ENCODE assay signal across 19 cellular contexts in genomic region chr15:85337398-85338074, GRCh38. TPM values are rescaled to one million over a fixed set of nuclear protein-coding genes. Genes with fewer than 3 reads are reported as not detected.
A peak's percentile ranks its signal among the peaks of the same experiment; 100 is the strongest.
DNase-seq lines count a peak whose midpoint lies in the region; ATAC-seq, FAIRE-seq and TF ChIP-seq lines count a peak whose summit lies in the region.
"Had no signal": no experiment of that assay in that cellular context is flagged by ENCODE, and none has a peak within 500 bp of the region (broad histone marks: within the 10 kb centered on the region; RNA-seq: fewer than 3 reads in every experiment).

No MANE protein-coding gene starts in this region.

- DNase-seq in astrocyte (ENCODE audit: low read depth): no peak
- no peak for DNase-seq in left ventricle myocardium inferior
- no peak for DNase-seq in osteoblast (ENCODE audit: insufficient read length, low spot score, missing footprints)
- no peak for DNase-seq in NCI-H2171 (lab: John Stamatoyannopoulos, UW)
- DNase-seq in H7: no peak
- no peak for DNase-seq in lower lobe of right lung
- DNase-seq: AML-193; anterior cingulate cortex; Calu3; nucleus accumbens; small intestine; stimulated activated naive B cell treated with anti-CD40 and anti-IgM and Interleukin-4, amounts not matched to agents 10 μg/mL and 1 μg/mL and 100 μg/mL, for 72 hours; upper lobe of right lung had no signal

- peak overlapping the region; percentile 29 for H3K9ac ChIP-seq in HUES6 (ENCODE audit: low read length)
- H3K9ac ChIP-seq in astrocyte (ENCODE audit: low read length): no peak overlapping the region

- H3K79me2 ChIP-seq in astrocyte (ENCODE audit: insufficient read depth, low read length) (no peaks in the 10 kb centered on the region), osteoblast (ENCODE audit: insufficient read depth, low read length) (no peaks in the 10 kb centered on the region)

- ATAC-seq in GM18498 (IDR thresholded peaks at IDR 0.05; ENCODE audit: unreplicated experiment) (no peak), lower lobe of right lung (no peak)
- ATAC-seq: stimulated activated naive B cell treated with anti-CD40 and anti-IgM and Interleukin-4, amounts not matched to agents 10 μg/mL and 1 μg/mL and 100 μg/mL, for 72 hours had no signal

- H3K4me1 ChIP-seq in HUES6 (ENCODE audit: control insufficient read depth, insufficient read depth, low read length) (peaks cover 18% of the 10 kb centered on the region), astrocyte (ENCODE audit: insufficient read depth, low read length) (peaks cover 19% of the 10 kb centered on the region), left ventricle myocardium inferior (peaks cover 66% of the 10 kb centered on the region), osteoblast (ENCODE audit: insufficient read depth, low read length) (peaks cover 24% of the 10 kb centered on the region), lower lobe of right lung (peaks cover 11% of the 10 kb centered on the region)
- H3K4me1 ChIP-seq: upper lobe of right lung had no signal

- H3K27me3 ChIP-seq in HUES6 (ENCODE audit: control insufficient read depth, insufficient read depth, low read length): no peaks in the 10 kb centered on the region
- H3K27me3 ChIP-seq in astrocyte (ENCODE audit: insufficient read depth, low read length): no peaks in the 10 kb centered on the region
- H3K27me3 ChIP-seq in left ventricle myocardium inferior (ENCODE audit: low read depth): no peaks in the 10 kb centered on the region
- no peaks in the 10 kb centered on the region for H3K27me3 ChIP-seq in osteoblast (ENCODE audit: insufficient read depth, low read length)
- H3K27me3 ChIP-seq in H7 (ENCODE audit: control insufficient read depth, insufficient read depth, low read length): no peaks in the 10 kb centered on the region; the same call in none of the 2 replicates
- no peaks in the 10 kb centered on the region for H3K27me3 ChIP-seq in lower lobe of right lung (ENCODE audit: low read depth)
- H3K27me3 ChIP-seq: upper lobe of right lung had no signal

- H3K27ac ChIP-seq in HUES6 (ENCODE audit: low read depth, low read length) (no peak overlapping the region), astrocyte (ENCODE audit: low read depth, low read length) (no peak overlapping the region), left ventricle myocardium inferior (replicated peaks) (peak overlapping the region; percentile 95), osteoblast (ENCODE audit: low read depth, low read length) (no peak overlapping the region), lower lobe of right lung (no peak overlapping the region)
- H3K27ac ChIP-seq: upper lobe of right lung had no signal

- no peak overlapping the region for H3K4me3 Mint-ChIP-seq in astrocyte (ENCODE audit: unreplicated experiment)
- H3K4me3 Mint-ChIP-seq: stimulated activated naive B cell treated with anti-CD40 and anti-IgM and Interleukin-4, amounts not matched to agents 10 μg/mL and 1 μg/mL and 100 μg/mL, for 72 hours had no signal

- H3K36me3 ChIP-seq in HUES6 (ENCODE audit: control insufficient read depth, insufficient read depth, low read length) (no peaks in the 10 kb centered on the region), astrocyte (ENCODE audit: insufficient read depth, low read length) (no peaks in the 10 kb centered on the region), left ventricle myocardium inferior (no peaks in the 10 kb centered on the region), osteoblast (ENCODE audit: insufficient read depth, low read length) (no peaks in the 10 kb centered on the region), H7 (replicated peaks; ENCODE audit: control insufficient read depth, insufficient read depth, low read length) (no peaks in the 10 kb centered on the region), lower lobe of right lung (no peaks in the 10 kb centered on the region)
- H3K36me3 ChIP-seq: upper lobe of right lung had no signal

- intact Hi-C loops in left ventricle myocardium inferior (cut with micrococcal nuclease): no loop called here
- intact Hi-C loops in lower lobe of right lung (cut with DNase I): no loop called here

- H3K36me3 Mint-ChIP-seq in astrocyte (ENCODE audit: low read depth, unreplicated experiment): no peaks in the 10 kb centered on the region
- H3K36me3 Mint-ChIP-seq: stimulated activated naive B cell treated with anti-CD40 and anti-IgM and Interleukin-4, amounts not matched to agents 10 μg/mL and 1 μg/mL and 100 μg/mL, for 72 hours had no signal

- H2AFZ ChIP-seq in astrocyte (ENCODE audit: low read depth, low read length): peak overlapping the region; percentile 58
- peak overlapping the region; percentile 80 for H2AFZ ChIP-seq in osteoblast (ENCODE audit: low read length)

- peaks cover 39% of the 10 kb centered on the region for H3K4me1 Mint-ChIP-seq in astrocyte (ENCODE audit: low read depth, unreplicated experiment)

- TF ChIP-seq CTCF in astrocyte (IDR thresholded peaks at IDR 0.05; ENCODE audit: insufficient read depth, low read depth, low read length): no peak
- no peak for TF ChIP-seq CTCF in left ventricle myocardium inferior (IDR thresholded peaks at IDR 0.05; ENCODE audit: borderline replicate concordance)
- TF ChIP-seq CTCF in osteoblast (IDR thresholded peaks at IDR 0.05; ENCODE audit: extremely low read depth, low read depth, low read length): no peak
- no peak for TF ChIP-seq CTCF in lower lobe of right lung (IDR thresholded peaks at IDR 0.05)

- H4K20me1 ChIP-seq in astrocyte (ENCODE audit: insufficient read depth, low read length) (no peaks in the 10 kb centered on the region), osteoblast (ENCODE audit: insufficient read depth, low read length) (no peaks in the 10 kb centered on the region)

- peaks cover 3% of the 10 kb centered on the region for H3K9me3 Mint-ChIP-seq in astrocyte (ENCODE audit: unreplicated experiment)
- H3K9me3 Mint-ChIP-seq: activated T-helper 2 cell treated with anti-CD3 and anti-CD28 coated beads, Interferon-gamma antibody, Interleukin-2, Interleukin-4, amounts not matched to agents 10 μg/mL and 5 μg/mL and 100 μg/mL, durations not matched to agents 14 hours and 24 hours and 36 hours; stimulated activated naive B cell treated with anti-CD40 and anti-IgM and Interleukin-4, amounts not matched to agents 10 μg/mL and 1 μg/mL and 100 μg/mL, for 72 hours had no signal

- H3K27ac Mint-ChIP-seq in astrocyte (ENCODE audit: unreplicated experiment): peak overlapping the region; percentile 87
- H3K27ac Mint-ChIP-seq: activated T-helper 2 cell treated with anti-CD3 and anti-CD28 coated beads, Interferon-gamma antibody, Interleukin-2, Interleukin-4, amounts not matched to agents 10 μg/mL and 5 μg/mL and 100 μg/mL, durations not matched to agents 14 hours and 24 hours and 36 hours; stimulated activated naive B cell treated with anti-CD40 and anti-IgM and Interleukin-4, amounts not matched to agents 10 μg/mL and 1 μg/mL and 100 μg/mL, for 72 hours had no signal

- no peaks in the 10 kb centered on the region for H3K9me3 ChIP-seq in HUES6 (ENCODE audit: control insufficient read depth, insufficient read depth, low read depth, low read length)
- H3K9me3 ChIP-seq in astrocyte (ENCODE audit: insufficient read depth, low read depth, low read length): no peaks in the 10 kb centered on the region
- no peaks in the 10 kb centered on the region for H3K9me3 ChIP-seq in left ventricle myocardium inferior (replicated peaks)
- H3K9me3 ChIP-seq in osteoblast (ENCODE audit: low read depth, low read length): no peaks in the 10 kb centered on the region
- no peaks in the 10 kb centered on the region for H3K9me3 ChIP-seq in lower lobe of right lung
- H3K9me3 ChIP-seq: upper lobe of right lung had no signal

- H3K4me3 ChIP-seq in HUES6 (ENCODE audit: low read depth, low read length) (no peak overlapping the region), astrocyte (ENCODE audit: insufficient read depth, low read depth, low read length) (no peak overlapping the region), left ventricle myocardium inferior (peak overlapping the region; percentile 19), osteoblast (ENCODE audit: insufficient read depth, low read length) (no peak overlapping the region), H7 (ENCODE audit: insufficient read depth, low read depth, low read length) (no peak overlapping the region), lower lobe of right lung (no peak overlapping the region)
- H3K4me3 ChIP-seq: lung, upper lobe of right lung had no signal

- H3K4me2 ChIP-seq in astrocyte (ENCODE audit: low read length) (peak overlapping the region; percentile 28), osteoblast (ENCODE audit: insufficient read depth, low read length) (peak overlapping the region; percentile 27)

- no peaks in the 10 kb centered on the region for H3K27me3 Mint-ChIP-seq in astrocyte (ENCODE audit: low read depth, unreplicated experiment)
- H3K27me3 Mint-ChIP-seq: stimulated activated naive B cell treated with anti-CD40 and anti-IgM and Interleukin-4, amounts not matched to agents 10 μg/mL and 1 μg/mL and 100 μg/mL, for 72 hours had no signal

- FAIRE-seq in astrocyte (lab: Jason Lieb, UNC): no peak
- FAIRE-seq: colon, GM19239, small intestine had no signal

RNA-seq across cellular contexts. Expression of gene AKAP13, which starts 42.9 kb away (rescaled TPM):
- 93.0 and 98.2 TPM in 2 replicates for total RNA-seq in astrocyte
- 331 TPM for total RNA-seq in left ventricle myocardium inferior
- total RNA-seq in osteoblast: 77.1 and 80.7 TPM in 2 replicates
- 26.2 and 32.7 TPM in 2 replicates for total RNA-seq in H7 (2014; rRNA removed; shearing (Covaris generic))
- 443 TPM for total RNA-seq in lower lobe of right lung
